Comparison of ENCODE assay signal across 8 cellular contexts in genomic region chr1:54944610-54945392, GRCh38. TPM values are rescaled to one million over a fixed set of nuclear protein-coding genes. Genes with fewer than 3 reads are reported as not detected.
DNase-seq lines count a peak whose midpoint lies in the region; ATAC-seq and TF ChIP-seq lines count a peak whose summit lies in the region.

No MANE protein-coding gene starts in this region.

- H3K36me3 ChIP-seq in CD8-positive, alpha-beta memory T cell (ENCODE audit: insufficient read depth, low read length), result no peaks in the 10 kb centered on the region
- no peaks in the 10 kb centered on the region for H3K36me3 ChIP-seq in psoas muscle (ENCODE audit: insufficient read depth in 1 of 2, low read depth in 1 of 2)

- intact Hi-C loops in left cardiac atrium (cut with DNase I) (loop anchor here (5.0 to 10.0 kb wide), 2 partner anchors 48 to 60 kb away; partner anchors contain the start of gene DHCR24 (in 1 of the 2)), psoas muscle (cut with DNase I) (loop anchor here in 1 of 2 donors (5.0 kb wide), 1 partner anchor 58 kb away; the partner anchor contains the start of gene DHCR24)

- POLR2A ChIA-PET in CD8-positive, alpha-beta memory T cell (lab: Charles Lee), result no interaction called here

- WGBS in psoas muscle, 3 donors, result 24 to 35% (median 26%) methylated on average over 9 of the region's 9 CpGs

- H3K9me3 Mint-ChIP-seq in CD8-positive, alpha-beta memory T cell, result no peaks in the 10 kb centered on the region

- H3K27ac Mint-ChIP-seq in CD8-positive, alpha-beta memory T cell, result peak overlapping the region in 2 of 8 donors; percentile 67 to 70

- DNase-seq in CD8-positive, alpha-beta memory T cell, result peak; percentile 32 to 74 (median 52)
- DNase-seq in NCI-H1417 treated with DMSO at 0.1 percent for 48 hours (lab: John Stamatoyannopoulos, UW) (peak; percentile 58), T-helper 1 cell (peak; percentile 20 to 78 (median 45)), amygdala (lab: John Stamatoyannopoulos, UW) (peak in 44 of 56 donors; percentile 3 to 78 (median 30)), left cardiac atrium (peak; percentile 81), psoas muscle (peak; percentile 74 to 81), GOT3 (lab: John Stamatoyannopoulos, UW) (no peak)

- H3K36me3 Mint-ChIP-seq in CD8-positive, alpha-beta memory T cell, result no peaks in the 10 kb centered on the region

- H3K4me3 Mint-ChIP-seq in CD8-positive, alpha-beta memory T cell, result peak overlapping the region in 2 of 7 donors; percentile 17 to 32

- peak; percentile 81 for TF ChIP-seq CTCF in psoas muscle (IDR thresholded peaks at IDR 0.05)

- CTCF ChIA-PET in CD8-positive, alpha-beta memory T cell (lab: Charles Lee), result interaction anchor here (0.8 to 8.2 kb wide), 11 partner anchors 10 to 77 kb away, joined by 3 to 111 read pairs (median 8); partner anchors contain the start of gene BSND

- H3K27me3 ChIP-seq in CD8-positive, alpha-beta memory T cell (ENCODE audit: insufficient read depth, low read length, poor library complexity, severe bottlenecking), result no peaks in the 10 kb centered on the region
- no peaks in the 10 kb centered on the region for H3K27me3 ChIP-seq in psoas muscle (ENCODE audit: insufficient read depth in 3 of 3, low read length in 2 of 3)

- H3K27ac ChIP-seq in CD8-positive, alpha-beta memory T cell (ENCODE audit: low read depth, low read length), result no peak overlapping the region
- no peak overlapping the region for H3K27ac ChIP-seq in psoas muscle

- peaks cover 11 to 19% (median 15%) of the 10 kb centered on the region in 3 donors for H3K4me1 Mint-ChIP-seq in CD8-positive, alpha-beta memory T cell

- peaks cover 11 to 14% of the 10 kb centered on the region in 2 donors for H3K27me3 Mint-ChIP-seq in CD8-positive, alpha-beta memory T cell

- no peaks in the 10 kb centered on the region for H3K9me3 ChIP-seq in CD8-positive, alpha-beta memory T cell (ENCODE audit: low read length)
- H3K9me3 ChIP-seq in psoas muscle, result no peaks in the 10 kb centered on the region

- H3K4me1 ChIP-seq in CD8-positive, alpha-beta memory T cell (ENCODE audit: insufficient read depth, low read length), result no peaks in the 10 kb centered on the region
- no peaks in the 10 kb centered on the region for H3K4me1 ChIP-seq in psoas muscle

- ATAC-seq in GM21737 (IDR thresholded peaks at IDR 0.05; ENCODE audit: unreplicated experiment) (peak; percentile 71), left cardiac atrium (peak; percentile 71), psoas muscle (peak; percentile 82 to 93 (median 88))

- no peak overlapping the region for H3K4me3 ChIP-seq in CD8-positive, alpha-beta memory T cell (ENCODE audit: low read length)
- H3K4me3 ChIP-seq in psoas muscle, result peak overlapping the region; percentile 40

RNA-seq across cellular contexts. Expression of gene TMEM61, which starts 35.6 kb away (rescaled TPM):
- not detected for total RNA-seq in CD8-positive, alpha-beta memory T cell
- polyA plus RNA-seq in CD8-positive, alpha-beta memory T cell, result not detected
- total RNA-seq in left cardiac atrium (under 1 TPM; 0.24 to 0.27 TPM), psoas muscle (under 1 TPM in 3 of 4 donors, not detected in 1; 0.34 to 0.54 (median 0.42) TPM)
- polyA plus RNA-seq in psoas muscle, result under 1 TPM; 0.05 to 0.16 (median 0.11) TPM

RNA-seq across cellular contexts. Expression of gene BSND, which starts 53.9 kb away (rescaled TPM):
- not detected for total RNA-seq in CD8-positive, alpha-beta memory T cell
- polyA plus RNA-seq in CD8-positive, alpha-beta memory T cell, result not detected
- total RNA-seq in left cardiac atrium (not detected), psoas muscle (not detected)
- polyA plus RNA-seq in psoas muscle, result not detected

RNA-seq across cellular contexts. Expression of gene DHCR24, which starts 57.8 kb away (rescaled TPM):
- 10 to 100 TPM; 54.6 to 59.8 TPM for total RNA-seq in CD8-positive, alpha-beta memory T cell
- 2.6 TPM for polyA plus RNA-seq in CD8-positive, alpha-beta memory T cell
- total RNA-seq in left cardiac atrium (10 to 100 TPM; 54.7 to 55.4 TPM), psoas muscle (100 to 1,000 TPM in 3 of 4 donors, 10 to 100 TPM in 1; 64.4 to 215 (median 129) TPM)
- polyA plus RNA-seq in psoas muscle, result 100 to 1,000 TPM in 1 of 3 donors, 10 to 100 TPM in 1, 1 to 10 TPM in 1; 8.8 to 164 (median 70.7) TPM
